In the genomic region with DNA sequence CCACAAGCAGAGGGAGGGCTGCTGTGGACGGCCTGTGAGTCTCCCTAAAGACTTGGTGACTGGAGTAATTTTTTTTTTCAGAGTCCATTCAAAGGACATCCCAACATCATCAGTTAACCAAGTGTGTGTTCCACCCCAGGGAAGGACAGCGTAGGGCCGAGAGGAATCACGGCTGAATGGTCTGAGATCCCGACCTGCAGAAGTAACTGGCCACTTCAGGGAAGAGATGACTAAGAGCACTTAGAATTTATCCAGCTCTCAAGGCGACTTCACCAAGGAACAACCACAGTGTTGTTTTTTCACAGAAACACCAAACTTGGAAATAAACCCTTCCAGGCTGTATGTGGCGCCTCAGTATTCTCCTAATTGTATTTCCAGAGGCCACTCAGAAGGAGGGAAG, we compare ENCODE assay signal across 14 cellular contexts.
A peak's percentile ranks its signal among the peaks of the same experiment; 100 is the strongest.
DNase-seq lines count a peak whose midpoint lies in the region; ATAC-seq, FAIRE-seq and TF ChIP-seq lines count a peak whose summit lies in the region.
"Had no signal": no experiment of that assay in that cellular context is flagged by ENCODE, and none has a peak within 500 bp of the region (broad histone marks: within the 10 kb centered on the region; RNA-seq: fewer than 3 reads in every experiment).

No MANE protein-coding gene starts in this region.

- TF ChIP-seq CTCF in epithelial cell of proximal tubule (conservative IDR thresholded peaks at IDR 0.05; ENCODE audit: low read depth, low read length) (no peak), nephron (IDR thresholded peaks at IDR 0.05; ENCODE audit: unreplicated experiment in 3 of 3) (no peak), WERI-Rb-1 (IDR thresholded peaks at IDR 0.05; ENCODE audit: low read depth, low read length) (no peak)

- H3K27ac Mint-ChIP-seq in nephron: peak overlapping the region in 2 of 3 experiments; percentile 33 to 75
- H3K27ac Mint-ChIP-seq: B cell; CD4-positive, alpha-beta memory T cell; GM23338 had no signal

- no peaks in the 10 kb centered on the region for H3K36me3 Mint-ChIP-seq in nephron (ENCODE audit: low read depth)
- H3K36me3 Mint-ChIP-seq: CD4-positive, alpha-beta memory T cell had no signal

- H3K4me1 Mint-ChIP-seq in nephron: peaks cover 33% of the 10 kb centered on the region
- H3K4me1 Mint-ChIP-seq: B cell; CD4-positive, alpha-beta memory T cell; GM23338 had no signal

- no peak overlapping the region for H3K4me3 Mint-ChIP-seq in nephron
- H3K4me3 Mint-ChIP-seq: B cell; CD4-positive, alpha-beta memory T cell; GM23338 had no signal

- no peaks in the 10 kb centered on the region for H3K9me3 ChIP-seq in WERI-Rb-1 (ENCODE audit: severe bottlenecking)

- peaks cover 12% of the 10 kb centered on the region for H3K27me3 Mint-ChIP-seq in nephron (ENCODE audit: low read depth)

- H3K4me3 ChIP-seq in epithelial cell of proximal tubule (ENCODE audit: low read depth, low read length) (no peak overlapping the region), WERI-Rb-1 (ENCODE audit: low read depth, low read length) (no peak overlapping the region)
- H3K4me3 ChIP-seq: GM23338 had no signal

- H3K9me3 Mint-ChIP-seq in nephron: peaks cover 8% of the 10 kb centered on the region

- FAIRE-seq in HTR-8/SVneo (lab: Jason Lieb, UNC): no peak
- FAIRE-seq: GM12891 had no signal

- intact Hi-C loops in cardiac septum (cut with DNase I): no loop called here

- ATAC-seq in HG02678 (IDR thresholded peaks at IDR 0.05; ENCODE audit: unreplicated experiment): no peak
- ATAC-seq: GM23338 had no signal

- H3K36me3 ChIP-seq in WERI-Rb-1: no peaks in the 10 kb centered on the region

- peaks cover 78% of the 10 kb centered on the region for H3K27me3 ChIP-seq in WERI-Rb-1 (ENCODE audit: insufficient read depth, low read depth, severe bottlenecking)

- H3K27ac ChIP-seq in WERI-Rb-1: no peak overlapping the region
- H3K27ac ChIP-seq: C4-2B had no signal

- DNase-seq in M059J (ENCODE audit: low read depth) (peak; percentile 37), epithelial cell of proximal tubule (ENCODE audit: low read depth) (peak; percentile 29), HTR-8/SVneo (ENCODE audit: insufficient read length, low spot score) (no peak), WERI-Rb-1 (no peak), cardiac septum (ENCODE audit: low spot score) (no peak)
- DNase-seq: CD4-positive, alpha-beta memory T cell; DMS79; H7 had no signal

Comparison
In these comparisons a context has a peak if more than half of its experiments do, and no peak if none do; other contexts are left out.
1. DNase-seq: peak in M059J (single experiment) and epithelial cell of proximal tubule (single experiment); none in HTR-8/SVneo (single experiment), WERI-Rb-1 (single experiment) and cardiac septum (single experiment).